In the genomic region with DNA sequence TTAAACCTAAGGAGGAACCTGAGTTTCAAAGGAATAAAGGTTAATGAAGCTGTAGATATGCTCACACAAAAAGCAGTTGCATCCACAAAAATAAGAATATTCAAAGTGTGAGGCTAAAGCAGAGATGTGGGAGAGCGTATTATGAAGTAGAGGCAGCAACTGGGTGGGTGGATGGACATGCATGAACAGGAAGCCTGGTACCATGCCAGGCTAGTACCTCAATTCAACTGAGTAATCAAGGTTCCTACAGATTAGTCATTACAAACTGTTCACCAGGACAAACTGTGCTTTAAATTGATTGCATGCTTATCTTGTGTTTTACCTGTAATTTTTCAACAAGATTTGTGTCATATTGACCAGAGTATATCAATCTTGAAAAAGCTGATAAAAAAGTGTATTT, we compare ENCODE assay signal across 15 cellular contexts.
DNase-seq lines count a peak whose midpoint lies in the region; ATAC-seq and TF ChIP-seq lines count a peak whose summit lies in the region.
"Had no signal": no experiment of that assay in that cellular context is flagged by ENCODE, and none has a peak within 500 bp of the region (broad histone marks: within the 10 kb centered on the region; RNA-seq: fewer than 3 reads in every experiment).

No MANE protein-coding gene starts in this region.

- in situ Hi-C loops in Caki2 (cut with HindIII; ENCODE audit: low pct_unique_long_range_greater_than_20kb, low sequenced_read_pairs) = no loop called here

- H3K27me3 Mint-ChIP-seq in osteocyte (ENCODE audit: unreplicated experiment) = peaks cover 11% of the 10 kb centered on the region
- H3K27me3 Mint-ChIP-seq: dendritic cell treated with granulocyte-macrophage colony-stimulating factor and Interleukin-4, amounts not matched to agents 40 ng/mL and 50 ng/mL, for 4 days; naive B cell; stimulated activated naive CD8-positive, alpha-beta T cell treated with anti-CD3 and anti-CD28 coated beads, Interleukin-15, amount 100 ng/mL, for 72 hours had no signal

- H3K9me3 Mint-ChIP-seq in osteocyte (ENCODE audit: unreplicated experiment) = no peaks in the 10 kb centered on the region
- H3K9me3 Mint-ChIP-seq: dendritic cell treated with granulocyte-macrophage colony-stimulating factor and Interleukin-4, amounts not matched to agents 40 ng/mL and 50 ng/mL, for 4 days; naive B cell; stimulated activated naive CD8-positive, alpha-beta T cell treated with anti-CD3 and anti-CD28 coated beads, Interleukin-15, amount 100 ng/mL, for 72 hours; WTC11 had no signal

- no peaks in the 10 kb centered on the region for H3K27me3 ChIP-seq in foreskin keratinocyte
- H3K27me3 ChIP-seq: adrenal gland had no signal

- no peak overlapping the region for H3K27ac Mint-ChIP-seq in osteocyte (ENCODE audit: unreplicated experiment)
- H3K27ac Mint-ChIP-seq: dendritic cell treated with granulocyte-macrophage colony-stimulating factor and Interleukin-4, amounts not matched to agents 40 ng/mL and 50 ng/mL, for 4 days; naive B cell; stimulated activated naive CD8-positive, alpha-beta T cell treated with anti-CD3 and anti-CD28 coated beads, Interleukin-15, amount 100 ng/mL, for 72 hours; WTC11 had no signal

- peaks cover 29% of the 10 kb centered on the region for H3K4me1 ChIP-seq in foreskin keratinocyte

- H3K4me1 Mint-ChIP-seq in osteocyte (ENCODE audit: unreplicated experiment) = peaks cover 12% of the 10 kb centered on the region

- ATAC-seq in GM18909 (IDR thresholded peaks at IDR 0.05; ENCODE audit: poor library complexity, unreplicated experiment) (peak; percentile 50), foreskin keratinocyte (peak; percentile 99)
- ATAC-seq: stimulated activated naive CD8-positive, alpha-beta T cell treated with anti-CD3 and anti-CD28 coated beads, Interleukin-15, amount 100 ng/mL, for 72 hours; WTC11 had no signal

- no peak overlapping the region for H3K4me3 Mint-ChIP-seq in osteocyte (ENCODE audit: unreplicated experiment)
- H3K4me3 Mint-ChIP-seq: dendritic cell treated with granulocyte-macrophage colony-stimulating factor and Interleukin-4, amounts not matched to agents 40 ng/mL and 50 ng/mL, for 4 days; naive B cell; stimulated activated naive CD8-positive, alpha-beta T cell treated with anti-CD3 and anti-CD28 coated beads, Interleukin-15, amount 100 ng/mL, for 72 hours; WTC11 had no signal

- H3K36me3 Mint-ChIP-seq in osteocyte (ENCODE audit: unreplicated experiment) = no peaks in the 10 kb centered on the region
- H3K36me3 Mint-ChIP-seq: naive B cell, WTC11 had no signal

- TF ChIP-seq CTCF in foreskin keratinocyte (conservative IDR thresholded peaks at IDR 0.05) (no peak), osteocyte (IDR thresholded peaks at IDR 0.05) (no peak)

- DNase-seq in Caki2 (ENCODE audit: low read depth) (peak; percentile 45), NCI-H1105 (lab: John Stamatoyannopoulos, UW) (peak; percentile 49), foreskin keratinocyte (peak; percentile 58 to 82), osteocyte (ENCODE audit: extremely low spot score, unreplicated experiment) (no peak), NCI-H1417 treated with DMSO at 0.1 percent for 48 hours (lab: John Stamatoyannopoulos, UW) (no peak), C1 segment of cervical spinal cord (lab: John Stamatoyannopoulos, UW) (no peak), dedifferentiated amniotic fluid mesenchymal stem cell (ENCODE audit: extremely low spot score) (no peak)
- DNase-seq: adrenal gland; MV-4-11; naive B cell; stimulated activated CD4-positive, alpha-beta T cell treated with anti-CD3 and anti-CD28 coated beads, Interleukin-4, amount 100 ng/mL, for 4 hours; stimulated activated naive CD8-positive, alpha-beta T cell treated with anti-CD3 and anti-CD28 coated beads, Interleukin-15, amount 100 ng/mL, for 72 hours had no signal

- H3K27ac ChIP-seq in foreskin keratinocyte = no peak overlapping the region
- H3K27ac ChIP-seq: adrenal gland had no signal

Comparison
In these comparisons a context has a peak if more than half of its experiments do, and no peak if none do; other contexts are left out.
1. DNase-seq: peak in Caki2 (single experiment), NCI-H1105 (single experiment) and foreskin keratinocyte (2 of 2); none in osteocyte (single experiment), NCI-H1417 treated with DMSO at 0.1 percent for 48 hours (single experiment), C1 segment of cervical spinal cord (0 of 14) and dedifferentiated amniotic fluid mesenchymal stem cell (single experiment).